In the genomic region with DNA sequence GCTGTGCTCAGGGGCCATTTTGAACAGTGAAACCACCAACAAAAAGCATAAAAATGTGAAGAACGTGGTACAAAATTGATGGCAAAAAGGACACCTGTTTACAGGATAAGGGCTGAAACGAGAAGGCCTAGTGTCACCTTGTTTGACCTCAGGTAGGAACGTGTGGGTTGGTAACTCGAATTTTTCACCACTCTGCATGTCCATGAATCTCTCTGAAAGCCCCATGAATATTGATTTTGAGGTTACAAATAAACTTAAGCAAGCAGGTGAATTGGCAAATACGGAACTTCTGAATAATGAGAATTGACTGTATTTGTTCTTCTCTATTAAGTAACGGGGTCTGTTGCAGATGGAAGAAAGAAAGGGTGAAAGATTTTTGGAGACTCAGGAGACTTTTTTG, we compare ENCODE assay signal across 24 cellular contexts. TPM values are rescaled to one million over a fixed set of nuclear protein-coding genes. Genes with fewer than 3 reads are reported as not detected.
DNase-seq lines count a peak whose midpoint lies in the region; ATAC-seq and TF ChIP-seq lines count a peak whose summit lies in the region.
"Had no signal": no experiment of that assay in that cellular context is flagged by ENCODE, and none has a peak within 500 bp of the region (broad histone marks: within the 10 kb centered on the region; RNA-seq: fewer than 3 reads in every experiment).

No MANE protein-coding gene starts in this region.

- no peak overlapping the region for H2BK120ac ChIP-seq in H9 (ENCODE audit: low read depth, low read length, poor library complexity, severe bottlenecking)

- H3T11ph ChIP-seq in H9 (ENCODE audit: low read length): no peak overlapping the region

- H3K4me2 ChIP-seq in H9 (ENCODE audit: insufficient read depth, insufficient read length, low read length): no peak overlapping the region
- H3K4me2 ChIP-seq: BLaER1 had no signal

- TF ChIP-seq CTCF in H9 (conservative IDR thresholded peaks at IDR 0.05) (no peak), progenitor cell of endocrine pancreas (IDR thresholded peaks at IDR 0.05; ENCODE audit: unreplicated experiment) (no peak), esophagus muscularis mucosa (IDR thresholded peaks at IDR 0.05) (no peak)

- H3K9me3 Mint-ChIP-seq in H9: no peaks in the 10 kb centered on the region
- no peaks in the 10 kb centered on the region for H3K9me3 Mint-ChIP-seq in progenitor cell of endocrine pancreas (ENCODE audit: low read depth)
- H3K9me3 Mint-ChIP-seq: CD14-positive monocyte; CD4-positive, alpha-beta memory T cell; CD4-positive, CD25-positive, alpha-beta regulatory T cell; CD8-positive, alpha-beta memory T cell had no signal

- no CpG with 5 or more reads among the region's 6 CpGs for WGBS in H9 (ENCODE audit: extremely low coverage, insufficient read length, low lambda C conversion rate)
- WGBS in esophagus muscularis mucosa: 88% methylated on average over 6 of the region's 6 CpGs

- H2AK5ac ChIP-seq in H9 (ENCODE audit: insufficient read length, low read length): no peak overlapping the region

- H3K56ac ChIP-seq in H9 (ENCODE audit: insufficient read length, low read depth, low read length): no peak overlapping the region

- TF ChIP-seq POLR2A in esophagus muscularis mucosa (IDR thresholded peaks at IDR 0.05; ENCODE audit: low read depth): no peak

- no peak overlapping the region for H3K14ac ChIP-seq in H9 (ENCODE audit: insufficient read depth, low read length)

- no peak overlapping the region for H3K4me3 ChIP-seq in esophagus muscularis mucosa
- H3K4me3 ChIP-seq: BLaER1, GM12878 had no signal

- intact Hi-C loops in esophagus muscularis mucosa (cut with DNase I): loop anchor here (10.0 kb wide), 1 partner anchor 646 kb away; no protein-coding TSS in a partner anchor

- H3K9me3 ChIP-seq in H9 (ENCODE audit: control insufficient read depth, low read depth, low read length) (no peaks in the 10 kb centered on the region), esophagus muscularis mucosa (no peaks in the 10 kb centered on the region)
- H3K9me3 ChIP-seq: BE2C, BLaER1 had no signal

- no peak overlapping the region for H2BK12ac ChIP-seq in H9 (ENCODE audit: insufficient read length, low read depth, low read length)

- H4K5ac ChIP-seq in H9 (ENCODE audit: insufficient read length, low read depth, low read length): no peak overlapping the region

- DNase-seq in H9 (no peak), left lobe of liver (ENCODE audit: low spot score) (no peak), progenitor cell of endocrine pancreas (ENCODE audit: low spot score, unreplicated experiment) (no peak), esophagus muscularis mucosa (ENCODE audit: extremely low spot score) (no peak)
- DNase-seq: 8988T; ACHN; BE2C; C1 segment of cervical spinal cord; CD4-positive, alpha-beta memory T cell; CD4-positive, CD25-positive, alpha-beta regulatory T cell; CD8-positive, alpha-beta memory T cell; COR-L47; DMS 273 treated with DMSO at 0.1 percent for 48 hours; DMS153; DMS53; DMS79; DND-41; EL; GDM1 had no signal

- H3K79me2 ChIP-seq in H9 (ENCODE audit: insufficient read depth, low read length): no peaks in the 10 kb centered on the region

- no peaks in the 10 kb centered on the region for H3K27me3 ChIP-seq in H9 (ENCODE audit: insufficient read depth, low read length)
- H3K27me3 ChIP-seq in esophagus muscularis mucosa: peaks cover 0 to 20% (median 0%) of the 10 kb centered on the region in 4 donors
- H3K27me3 ChIP-seq: BLaER1 had no signal

- TF ChIP-seq EP300 in esophagus muscularis mucosa (IDR thresholded peaks at IDR 0.05): no peak

- no peak overlapping the region for H3K23ac ChIP-seq in H9 (ENCODE audit: insufficient read length, low read depth, low read length)

- no peak overlapping the region for H2BK15ac ChIP-seq in H9 (ENCODE audit: low read depth, low read length)

- H3K9ac ChIP-seq in H9 (ENCODE audit: extremely low read depth, insufficient read length, low read length): no peak overlapping the region
- H3K9ac ChIP-seq: BLaER1 had no signal

- H4K91ac ChIP-seq in H9 (ENCODE audit: insufficient read length, low read depth, low read length): no peak overlapping the region

- H4K20me1 ChIP-seq in H9 (ENCODE audit: control insufficient read depth, insufficient read depth, insufficient read length): no peaks in the 10 kb centered on the region
- H4K20me1 ChIP-seq: BLaER1 had no signal

- no peaks in the 10 kb centered on the region for H3K36me3 ChIP-seq in esophagus muscularis mucosa
- H3K36me3 ChIP-seq: BE2C, BLaER1 had no signal

- H3K4me1 ChIP-seq in H9 (ENCODE audit: insufficient read depth, low read length): no peaks in the 10 kb centered on the region
- peaks cover 0 to 14% (median 9%) of the 10 kb centered on the region in 4 donors for H3K4me1 ChIP-seq in esophagus muscularis mucosa
- H3K4me1 ChIP-seq: BE2C, BLaER1 had no signal

- no peak overlapping the region for H2BK5ac ChIP-seq in H9 (ENCODE audit: insufficient read length, low read length)

- no peaks in the 10 kb centered on the region for H3K36me3 Mint-ChIP-seq in H9 (ENCODE audit: insufficient read depth in 1 of 3, low read depth in 3 of 3)
- H3K36me3 Mint-ChIP-seq in progenitor cell of endocrine pancreas (ENCODE audit: insufficient read depth): no peaks in the 10 kb centered on the region
- H3K36me3 Mint-ChIP-seq: CD14-positive monocyte; CD4-positive, alpha-beta memory T cell; CD8-positive, alpha-beta memory T cell had no signal

- ATAC-seq in left lobe of liver (peak; percentile 30), GM21526 (IDR thresholded peaks at IDR 0.05; ENCODE audit: low FRiP score, unreplicated experiment) (no peak)
- ATAC-seq: GM12878 had no signal

- no peaks in the 10 kb centered on the region for H3K79me1 ChIP-seq in H9 (ENCODE audit: insufficient read depth, low read depth, low read length, poor library complexity, severe bottlenecking)

- H3K27ac ChIP-seq in H9 (ENCODE audit: insufficient read length, low read depth, low read length) (no peak overlapping the region), esophagus muscularis mucosa (replicated peaks in 1 of 4) (no peak overlapping the region)
- H3K27ac ChIP-seq: BLaER1 had no signal

- no peak overlapping the region for H2BK20ac ChIP-seq in H9 (ENCODE audit: low read depth, low read length, poor library complexity, severe bottlenecking)

- no peaks in the 10 kb centered on the region for H3K23me2 ChIP-seq in H9 (ENCODE audit: insufficient read length, low read depth, low read length, poor library complexity, severe bottlenecking)

- H3K4me3 Mint-ChIP-seq in H9 (no peak overlapping the region), progenitor cell of endocrine pancreas (ENCODE audit: low read depth) (no peak overlapping the region)
- H3K4me3 Mint-ChIP-seq: CD14-positive monocyte; CD4-positive, alpha-beta memory T cell; CD4-positive, CD25-positive, alpha-beta regulatory T cell had no signal

- H3K4ac ChIP-seq in H9 (ENCODE audit: low read depth, low read length): no peak overlapping the region

- no peak overlapping the region for H3K27ac Mint-ChIP-seq in H9
- peak overlapping the region; percentile 40 for H3K27ac Mint-ChIP-seq in progenitor cell of endocrine pancreas
- H3K27ac Mint-ChIP-seq: CD14-positive monocyte; CD4-positive, alpha-beta memory T cell; CD4-positive, CD25-positive, alpha-beta regulatory T cell; CD8-positive, alpha-beta memory T cell had no signal

- H3K4me1 Mint-ChIP-seq in H9 (peaks cover 16 to 18% of the 10 kb centered on the region in 2 experiments), progenitor cell of endocrine pancreas (ENCODE audit: low read depth) (peaks cover 10% of the 10 kb centered on the region)

- H3K18ac ChIP-seq in H9 (ENCODE audit: insufficient read length, low read depth, low read length): no peak overlapping the region

- H2AFZ ChIP-seq in H9 (ENCODE audit: low read length): peak overlapping the region; percentile 44

- no peaks in the 10 kb centered on the region for H3K27me3 Mint-ChIP-seq in H9 (ENCODE audit: low read depth)
- no peaks in the 10 kb centered on the region for H3K27me3 Mint-ChIP-seq in progenitor cell of endocrine pancreas
- H3K27me3 Mint-ChIP-seq: CD4-positive, alpha-beta memory T cell; CD4-positive, CD25-positive, alpha-beta regulatory T cell; CD8-positive, alpha-beta memory T cell had no signal

- H4K8ac ChIP-seq in H9 (replicated peaks; ENCODE audit: insufficient read length, low read depth, low read length): no peak overlapping the region

RNA-seq across cellular contexts. Expression of gene EDN1, which starts 59.6 kb away (rescaled TPM):
- total RNA-seq in H9 (2021): 2.1 and 2.6 TPM in 2 replicates
- total RNA-seq in left lobe of liver: 0.33 TPM
- 2.0 and 2.6 TPM in 2 replicates for total RNA-seq in progenitor cell of endocrine pancreas
- 10 to 100 TPM in 3 of 4 donors, 1 to 10 TPM in 1; 5.4 to 29.1 (median 23.0) TPM for total RNA-seq in esophagus muscularis mucosa
- total RNA-seq: A673 had no signal
